In genomic region chr18:52343731-52344340, GRCh38 we compare ENCODE assay signal across 35 cellular contexts. TPM values are rescaled to one million over a fixed set of nuclear protein-coding genes. Genes with fewer than 3 reads are reported as not detected.
"Had no signal": no experiment of that assay in that cellular context is flagged by ENCODE, and none has a peak within 500 bp of the region (broad histone marks: within the 10 kb centered on the region; RNA-seq: fewer than 3 reads in every experiment).

No MANE protein-coding gene starts in this region.

- DNase-seq: activated CD4-positive, alpha-beta T cell treated with anti-CD3 and anti-CD28 coated beads for 48 hours; activated CD4-positive, alpha-beta T cell treated with anti-CD3 and anti-CD28 coated beads, Interleukin-2, amount 50 U/mL, for 48 hours; activated CD8-positive, alpha-beta memory T cell treated with anti-CD3 and anti-CD28 coated beads for 24 hours; activated gamma-delta T cell; activated naive CD4-positive, alpha-beta T cell treated with anti-CD3 and anti-CD28 coated beads, Interleukin-2, amount 10 ng/mL, durations not matched to agents 7 days and 5 days; activated naive CD8-positive, alpha-beta T cell treated with anti-CD3 and anti-CD28 coated beads, Interleukin-2, amount 10 ng/mL, durations not matched to agents 7 days and 5 days; effector memory CD8-positive, alpha-beta T cell; kidney; left colon; naive thymus-derived CD8-positive, alpha-beta T cell; posterior cingulate gyrus; stimulated activated CD4-positive, alpha-beta T cell treated with anti-CD3 and anti-CD28 coated beads, Interleukin-12 subunit alpha, Interleukin-12 subunit beta, amount 100 ng/mL, for 4 hours; stimulated activated CD4-positive, alpha-beta T cell treated with anti-CD3 and anti-CD28 coated beads, Interleukin-4, amount 100 ng/mL, for 1 hour; stimulated activated naive CD8-positive, alpha-beta T cell treated with anti-CD3 and anti-CD28 coated beads, Interleukin-15, Interleukin-2, amounts not matched to agents 100 U/mL and 50 U/mL, for 24 hours; T-helper 9 cell; testis; transverse colon had no signal

- H3K4me1 Mint-ChIP-seq: activated naive CD4-positive, alpha-beta T cell treated with anti-CD3 and anti-CD28 coated beads, Interleukin-2, amount 10 ng/mL, durations not matched to agents 7 days and 5 days; activated naive CD8-positive, alpha-beta T cell treated with anti-CD3 and anti-CD28 coated beads, Interleukin-2, amount 10 ng/mL, durations not matched to agents 7 days and 5 days had no signal

- H3K4me1 ChIP-seq: ascending aorta, testis had no signal

- H3K27me3 ChIP-seq: ascending aorta, testis had no signal

- H3K9me3 Mint-ChIP-seq: activated naive CD4-positive, alpha-beta T cell treated with anti-CD3 and anti-CD28 coated beads, Interleukin-2, amount 10 ng/mL, durations not matched to agents 7 days and 5 days; brain; memory B cell; neural progenitor cell; T-helper 1 cell treated with Interleukin-12 subunit alpha and Interleukin-12 subunit beta and Interleukin-4 antibody, amounts not matched to agents 30 μg/mL and 1 μg/mL, for 36 hours had no signal

- H3K4me2 ChIP-seq: neural progenitor cell had no signal

- H3K36me3 Mint-ChIP-seq: activated naive CD4-positive, alpha-beta T cell treated with anti-CD3 and anti-CD28 coated beads, Interleukin-2, amount 10 ng/mL, durations not matched to agents 7 days and 5 days; activated naive CD8-positive, alpha-beta T cell treated with anti-CD3 and anti-CD28 coated beads, Interleukin-2, amount 10 ng/mL, durations not matched to agents 7 days and 5 days; brain; memory B cell; neural progenitor cell had no signal

- H3K9me3 ChIP-seq: ascending aorta, gastroesophageal sphincter, testis, transverse colon had no signal

- H3K27me3 Mint-ChIP-seq: activated naive CD4-positive, alpha-beta T cell treated with anti-CD3 and anti-CD28 coated beads, Interleukin-2, amount 10 ng/mL, durations not matched to agents 7 days and 5 days had no signal

- H3K9ac ChIP-seq: neural progenitor cell had no signal

- H3K36me3 ChIP-seq: ascending aorta, cardiac muscle cell, gastroesophageal sphincter, neural progenitor cell, transverse colon had no signal

- H3K4me3 Mint-ChIP-seq: activated naive CD4-positive, alpha-beta T cell treated with anti-CD3 and anti-CD28 coated beads, Interleukin-2, amount 10 ng/mL, durations not matched to agents 7 days and 5 days; activated naive CD8-positive, alpha-beta T cell treated with anti-CD3 and anti-CD28 coated beads, Interleukin-2, amount 10 ng/mL, durations not matched to agents 7 days and 5 days; brain; effector memory CD8-positive, alpha-beta T cell; memory B cell; naive thymus-derived CD8-positive, alpha-beta T cell; neural progenitor cell; T-helper 1 cell treated with Interleukin-12 subunit alpha and Interleukin-12 subunit beta and Interleukin-4 antibody, amounts not matched to agents 30 μg/mL and 1 μg/mL, for 36 hours had no signal

- H3K27ac Mint-ChIP-seq: activated naive CD4-positive, alpha-beta T cell treated with anti-CD3 and anti-CD28 coated beads, Interleukin-2, amount 10 ng/mL, durations not matched to agents 7 days and 5 days; activated naive CD8-positive, alpha-beta T cell treated with anti-CD3 and anti-CD28 coated beads, Interleukin-2, amount 10 ng/mL, durations not matched to agents 7 days and 5 days; brain; effector memory CD8-positive, alpha-beta T cell; memory B cell; naive thymus-derived CD8-positive, alpha-beta T cell; neural progenitor cell; T-helper 1 cell treated with Interleukin-12 subunit alpha and Interleukin-12 subunit beta and Interleukin-4 antibody, amounts not matched to agents 30 μg/mL and 1 μg/mL, for 36 hours had no signal

- H3K4me3 ChIP-seq: ascending aorta, cardiac muscle cell, coronary artery, gastroesophageal sphincter, neural progenitor cell, skin epidermis, testis, transverse colon had no signal

- ATAC-seq: activated CD4-positive, CD25-positive, alpha-beta regulatory T cell treated with anti-CD3 and anti-CD28 coated beads, Interleukin-2, amount 50 U/mL, for 24 hours; effector memory CD8-positive, alpha-beta T cell; gastroesophageal sphincter; left colon; naive thymus-derived CD8-positive, alpha-beta T cell; sciatic nerve; stimulated activated naive CD8-positive, alpha-beta T cell treated with anti-CD3 and anti-CD28 coated beads, Interleukin-15, Interleukin-2, amounts not matched to agents 100 U/mL and 50 U/mL, for 24 hours had no signal

- H3K27ac ChIP-seq: ascending aorta, cardiac muscle cell, coronary artery, gastroesophageal sphincter, neural progenitor cell, skin epidermis, testis, transverse colon, VCaP had no signal

RNA-seq across cellular contexts. Expression of gene DCC, which starts 3.8 kb away (rescaled TPM):
- total RNA-seq: activated naive CD8-positive, alpha-beta T cell treated with anti-CD3 and anti-CD28 coated beads, Interleukin-2, amount 10 ng/mL, durations not matched to agents 7 days and 5 days; ascending aorta; endothelial cell of umbilical vein; fibroblast of lung; fibroblast of villous mesenchyme; naive thymus-derived CD8-positive, alpha-beta T cell; osteoblast; renal cortical epithelial cell; sciatic nerve had no signal
- polyA plus RNA-seq: endothelial cell of umbilical vein; esophagus; naive thymus-derived CD8-positive, alpha-beta T cell had no signal
